11 cellular contexts compared by ENCODE assay signal in the genomic region with DNA sequence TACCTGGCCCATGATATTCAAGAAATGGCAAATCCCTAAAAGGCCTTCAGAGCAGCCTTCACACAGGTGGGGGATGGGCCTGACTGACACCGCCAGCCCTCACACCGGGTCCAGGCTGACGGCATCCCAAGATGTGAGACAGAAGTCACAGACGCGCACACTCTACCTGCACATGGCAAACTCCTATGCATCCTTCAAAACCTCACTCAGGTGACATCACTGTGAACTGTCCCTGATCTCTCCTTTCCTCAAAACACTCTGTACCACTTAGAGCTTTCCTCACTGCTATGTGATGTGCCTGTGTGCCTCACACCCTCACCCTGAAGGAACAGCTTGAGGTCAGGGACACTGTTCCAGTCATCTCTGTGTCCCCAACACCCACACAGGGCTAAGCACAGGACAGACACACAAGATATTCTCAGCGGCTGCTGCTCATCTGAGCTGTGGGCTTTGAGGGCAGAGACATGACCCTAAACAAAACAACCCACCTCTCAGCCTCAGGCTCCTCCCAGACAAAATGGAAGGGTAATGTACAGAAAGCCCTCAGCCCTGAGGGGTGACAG. TPM values are rescaled to one million over a fixed set of nuclear protein-coding genes. Genes with fewer than 3 reads are reported as not detected.
DNase-seq lines count a peak whose midpoint lies in the region; ATAC-seq, FAIRE-seq and TF ChIP-seq lines count a peak whose summit lies in the region.
"Had no signal": no experiment of that assay in that cellular context is flagged by ENCODE, and none has a peak within 500 bp of the region (broad histone marks: within the 10 kb centered on the region; RNA-seq: fewer than 3 reads in every experiment).

No MANE protein-coding gene starts in this region.

- no peak for DNase-seq in HTR-8/SVneo (ENCODE audit: insufficient read length, low spot score)
- no peak for DNase-seq in NAMALWA (ENCODE audit: low spot score)
- DNase-seq in C1 segment of cervical spinal cord (lab: John Stamatoyannopoulos, UW): no peak
- DNase-seq in putamen (ENCODE audit: low spot score): no peak
- DNase-seq in left cardiac atrium: no peak
- DNase-seq: NCI-H187 treated with DMSO at 0.1 percent for 48 hours had no signal

- no peaks in the 10 kb centered on the region for H3K27me3 Mint-ChIP-seq in nephron (ENCODE audit: low read depth)

- no peaks in the 10 kb centered on the region for H3K27me3 ChIP-seq in ACC112 (ENCODE audit: insufficient read depth, low read length)
- H3K27me3 ChIP-seq: suprapubic skin had no signal

- peak overlapping the region; percentile 1 to 95 (median 77) for H3K27ac Mint-ChIP-seq in nephron

- peaks cover 67% of the 10 kb centered on the region for H3K79me2 ChIP-seq in ACC112 (ENCODE audit: control insufficient read depth, insufficient read depth, low read length, unreplicated experiment)

- peaks cover 82% of the 10 kb centered on the region for H3K4me1 Mint-ChIP-seq in nephron

- peaks cover 81% of the 10 kb centered on the region for H3K4me1 ChIP-seq in ACC112 (ENCODE audit: control insufficient read depth, insufficient read depth, low read length, unreplicated experiment)

- no peak overlapping the region for H2AFZ ChIP-seq in ACC112 (ENCODE audit: low read length, unreplicated experiment)

- no peaks in the 10 kb centered on the region for H3K36me3 ChIP-seq in ACC112 (ENCODE audit: insufficient read depth, low read length)
- H3K36me3 ChIP-seq: suprapubic skin had no signal

- FAIRE-seq in HTR-8/SVneo (lab: Jason Lieb, UNC): peak; percentile 83

- peaks cover 13% of the 10 kb centered on the region for H3K36me3 Mint-ChIP-seq in nephron (ENCODE audit: low read depth)

- H3K4me3 Mint-ChIP-seq in nephron: peak overlapping the region in 1 of 3 experiments; percentile 46
- H3K4me3 Mint-ChIP-seq: CD14-positive monocyte had no signal

- TF ChIP-seq CTCF in nephron (IDR thresholded peaks at IDR 0.05; ENCODE audit: unreplicated experiment in 3 of 3): no peak

- ATAC-seq in left cardiac atrium: no peak

- H3K4me3 ChIP-seq in ACC112 (ENCODE audit: low read depth, low read length): no peak overlapping the region
- H3K4me3 ChIP-seq: suprapubic skin had no signal

- intact Hi-C loops in left cardiac atrium (cut with DNase I): no loop called here

- no peaks in the 10 kb centered on the region for H3K9me3 Mint-ChIP-seq in nephron

- H3K27ac ChIP-seq in ACC112 (ENCODE audit: low read depth, low read length) (peak overlapping the region; percentile 91), angular gyrus (ENCODE audit: low read depth, low read length) (peak overlapping the region; percentile 50)
- H3K27ac ChIP-seq: suprapubic skin had no signal

RNA-seq across cellular contexts. Expression of a gene that starts 27.5 kb away (rescaled TPM):
- 10 to 100 TPM; 16.2 to 23.6 TPM for total RNA-seq in left cardiac atrium
